8 cellular contexts compared by ENCODE assay signal in the genomic region with DNA sequence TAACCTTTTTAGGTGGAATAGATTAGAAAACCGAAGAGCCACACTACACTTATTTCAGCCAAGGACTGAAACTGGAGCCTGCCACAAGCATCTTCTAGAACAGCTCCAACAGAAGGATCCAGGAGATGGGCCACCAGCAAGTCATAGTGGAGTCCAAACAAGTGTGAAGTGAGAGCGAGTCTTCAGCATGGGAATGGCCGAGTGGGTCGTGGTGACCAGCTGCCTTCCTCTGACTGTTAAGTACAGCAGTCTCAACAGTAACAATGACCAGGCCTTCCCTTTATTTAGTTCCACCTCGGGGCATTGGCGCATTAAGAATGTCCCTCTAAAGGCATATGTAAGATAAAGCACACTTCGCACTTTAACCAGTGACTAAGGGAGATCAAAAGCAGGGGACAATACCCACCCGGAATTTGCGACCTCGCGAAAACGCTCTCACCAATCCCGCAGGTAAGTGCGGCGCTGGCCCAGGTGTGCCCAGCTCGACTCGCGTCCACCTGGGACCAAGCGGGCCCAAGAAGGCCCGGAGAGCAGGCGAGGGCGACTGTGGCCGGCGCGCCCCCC. TPM values are rescaled to one million over a fixed set of nuclear protein-coding genes. Genes with fewer than 3 reads are reported as not detected.
DNase-seq lines count a peak whose midpoint lies in the region; ATAC-seq lines count a peak whose summit lies in the region.

No MANE protein-coding gene starts in this region.

- no peaks in the 10 kb centered on the region for H3K36me3 Mint-ChIP-seq in memory B cell

- peak overlapping the region; percentile 72 for H3K4me3 Mint-ChIP-seq in memory B cell

- peaks cover 14% of the 10 kb centered on the region for H3K4me1 Mint-ChIP-seq in memory B cell

- DNase-seq in NCI-H510A treated with DMSO at 0.1 percent for 48 hours (lab: John Stamatoyannopoulos, UW) (peak; percentile 46), NCI-H510A (lab: John Stamatoyannopoulos, UW) (no peak), caudate nucleus (lab: John Stamatoyannopoulos, UW) (peak in 1 of 61 donors; percentile 20), memory B cell (ENCODE audit: low spot score in 2 of 2) (no peak), NCI-H2081 treated with DMSO at 0.1 percent for 48 hours (lab: John Stamatoyannopoulos, UW) (no peak)
- DNase-seq in activated effector memory CD4-positive, alpha-beta T cell treated with anti-CD3 and anti-CD28 coated beads, Interleukin-2, amount 50 U/mL, for 16 hours: no peak

- H3K9me3 Mint-ChIP-seq in memory B cell: no peaks in the 10 kb centered on the region

- H3K27ac ChIP-seq in caudate nucleus (ENCODE audit: low read depth, low read length): peak overlapping the region; percentile 80
- H3K27ac ChIP-seq in temporal lobe (ENCODE audit: low read depth, low read length): peak overlapping the region; percentile 73

- ATAC-seq in memory B cell (ENCODE audit: low read depth) (no peak), HG03280 (IDR thresholded peaks at IDR 0.05; ENCODE audit: unreplicated experiment) (no peak)

- H3K27me3 Mint-ChIP-seq in memory B cell: peaks cover 12% of the 10 kb centered on the region

- H3K27ac Mint-ChIP-seq in memory B cell: peak overlapping the region; percentile 49

RNA-seq across cellular contexts. Expression of a gene that starts 1.1 kb away (rescaled TPM):
- 19.7 TPM for total RNA-seq in temporal lobe
